Comparison of ENCODE assay signal across 1 cellular context in the genomic region with DNA sequence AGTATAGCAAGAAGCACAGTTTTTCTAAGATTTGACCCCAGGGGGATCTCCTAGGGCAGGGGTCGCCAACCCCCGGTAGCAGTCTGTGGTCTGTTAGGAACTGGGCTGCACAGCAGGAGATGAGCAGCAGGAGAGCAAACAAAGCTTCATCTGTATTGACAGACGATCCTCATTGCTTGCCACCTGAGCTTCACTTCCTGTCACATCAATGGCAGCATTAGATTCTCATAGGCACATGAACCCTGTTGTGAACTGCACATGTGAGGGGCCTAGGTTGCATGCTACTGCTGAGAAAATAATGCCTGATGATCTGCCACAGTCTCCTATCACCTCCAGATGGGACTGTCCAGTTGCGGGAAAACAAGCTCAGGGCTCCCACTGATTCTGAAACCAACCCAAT.
A peak's percentile ranks its signal among the peaks of the same experiment; 100 is the strongest.
TF ChIP-seq lines count a peak whose summit lies in the region.

No MANE protein-coding gene starts in this region.

TF ChIP-seq in HepG2, 621 proteins besides CTCF, POLR2A, EP300 and RAD21 (continued from another document and continues in another):
- no peak for TF ChIP-seq KIAA2018 (CRISPR knock-in tag; IDR thresholded peaks at IDR 0.05; ENCODE audit: borderline replicate concordance)
- TF ChIP-seq, protein P1, sequence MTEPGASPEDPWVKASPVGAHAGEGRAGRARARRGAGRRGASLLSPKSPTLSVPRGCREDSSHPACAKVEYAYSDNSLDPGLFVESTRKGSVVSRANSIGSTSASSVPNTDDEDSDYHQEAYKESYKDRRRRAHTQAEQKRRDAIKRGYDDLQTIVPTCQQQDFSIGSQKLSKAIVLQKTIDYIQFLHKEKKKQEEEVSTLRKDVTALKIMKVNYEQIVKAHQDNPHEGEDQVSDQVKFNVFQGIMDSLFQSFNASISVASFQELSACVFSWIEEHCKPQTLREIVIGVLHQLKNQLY (CRISPR knock-in tag; IDR thresholded peaks at IDR 0.05), result peak; percentile 65; the same call in 1 of the 2 replicates
- TF ChIP-seq ZSCAN20 (CRISPR knock-in tag; IDR thresholded peaks at IDR 0.05; ENCODE audit: borderline replicate concordance), result no peak
- no peak for TF ChIP-seq GPN1 (CRISPR knock-in tag; IDR thresholded peaks at IDR 0.05; ENCODE audit: borderline replicate concordance)
- no peak for TF ChIP-seq HMGA1 (CRISPR knock-in tag; conservative IDR thresholded peaks at IDR 0.05)
- no peak for TF ChIP-seq MLXIP (CRISPR knock-in tag; IDR thresholded peaks at IDR 0.05; ENCODE audit: borderline replicate concordance)
- TF ChIP-seq FOSL1 (CRISPR knock-in tag; IDR thresholded peaks at IDR 0.05; ENCODE audit: borderline replicate concordance), result no peak
- no peak for TF ChIP-seq SKI (IDR thresholded peaks at IDR 0.05; ENCODE audit: partially characterized antibody)
- TF ChIP-seq ZNF44 (CRISPR knock-in tag; IDR thresholded peaks at IDR 0.05), result no peak
- 0 out of 2 replicates have a peak, but pooled peaks have one; percentile 27 for TF ChIP-seq ZFP36L1 (CRISPR knock-in tag; IDR thresholded peaks at IDR 0.05)
- no peak for TF ChIP-seq RFX3 (CRISPR knock-in tag; IDR thresholded peaks at IDR 0.05)
- TF ChIP-seq, protein P2, sequence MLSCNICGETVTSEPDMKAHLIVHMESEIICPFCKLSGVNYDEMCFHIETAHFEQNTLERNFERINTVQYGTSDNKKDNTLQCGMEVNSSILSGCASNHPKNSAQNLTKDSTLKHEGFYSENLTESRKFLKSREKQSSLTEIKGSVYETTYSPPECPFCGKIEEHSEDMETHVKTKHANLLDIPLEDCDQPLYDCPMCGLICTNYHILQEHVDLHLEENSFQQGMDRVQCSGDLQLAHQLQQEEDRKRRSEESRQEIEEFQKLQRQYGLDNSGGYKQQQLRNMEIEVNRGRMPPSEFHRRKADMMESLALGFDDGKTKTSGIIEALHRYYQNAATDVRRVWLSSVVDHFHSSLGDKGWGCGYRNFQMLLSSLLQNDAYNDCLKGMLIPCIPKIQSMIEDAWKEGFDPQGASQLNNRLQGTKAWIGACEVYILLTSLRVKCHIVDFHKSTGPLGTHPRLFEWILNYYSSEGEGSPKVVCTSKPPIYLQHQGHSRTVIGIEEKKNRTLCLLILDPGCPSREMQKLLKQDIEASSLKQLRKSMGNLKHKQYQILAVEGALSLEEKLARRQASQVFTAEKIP (CRISPR knock-in tag; IDR thresholded peaks at IDR 0.05; ENCODE audit: borderline replicate concordance), result no peak
- TF ChIP-seq DNMT1 (CRISPR knock-in tag; IDR thresholded peaks at IDR 0.05), result no peak
- no peak for TF ChIP-seq RFX5 (IDR thresholded peaks at IDR 0.05; ENCODE audit: low read depth, low read length)
- TF ChIP-seq ZNF225 (CRISPR knock-in tag; IDR thresholded peaks at IDR 0.05), result no peak
- peak; percentile 92 for TF ChIP-seq ZBTB7A (CRISPR knock-in tag; IDR thresholded peaks at IDR 0.05)
- TF ChIP-seq, protein P3, sequence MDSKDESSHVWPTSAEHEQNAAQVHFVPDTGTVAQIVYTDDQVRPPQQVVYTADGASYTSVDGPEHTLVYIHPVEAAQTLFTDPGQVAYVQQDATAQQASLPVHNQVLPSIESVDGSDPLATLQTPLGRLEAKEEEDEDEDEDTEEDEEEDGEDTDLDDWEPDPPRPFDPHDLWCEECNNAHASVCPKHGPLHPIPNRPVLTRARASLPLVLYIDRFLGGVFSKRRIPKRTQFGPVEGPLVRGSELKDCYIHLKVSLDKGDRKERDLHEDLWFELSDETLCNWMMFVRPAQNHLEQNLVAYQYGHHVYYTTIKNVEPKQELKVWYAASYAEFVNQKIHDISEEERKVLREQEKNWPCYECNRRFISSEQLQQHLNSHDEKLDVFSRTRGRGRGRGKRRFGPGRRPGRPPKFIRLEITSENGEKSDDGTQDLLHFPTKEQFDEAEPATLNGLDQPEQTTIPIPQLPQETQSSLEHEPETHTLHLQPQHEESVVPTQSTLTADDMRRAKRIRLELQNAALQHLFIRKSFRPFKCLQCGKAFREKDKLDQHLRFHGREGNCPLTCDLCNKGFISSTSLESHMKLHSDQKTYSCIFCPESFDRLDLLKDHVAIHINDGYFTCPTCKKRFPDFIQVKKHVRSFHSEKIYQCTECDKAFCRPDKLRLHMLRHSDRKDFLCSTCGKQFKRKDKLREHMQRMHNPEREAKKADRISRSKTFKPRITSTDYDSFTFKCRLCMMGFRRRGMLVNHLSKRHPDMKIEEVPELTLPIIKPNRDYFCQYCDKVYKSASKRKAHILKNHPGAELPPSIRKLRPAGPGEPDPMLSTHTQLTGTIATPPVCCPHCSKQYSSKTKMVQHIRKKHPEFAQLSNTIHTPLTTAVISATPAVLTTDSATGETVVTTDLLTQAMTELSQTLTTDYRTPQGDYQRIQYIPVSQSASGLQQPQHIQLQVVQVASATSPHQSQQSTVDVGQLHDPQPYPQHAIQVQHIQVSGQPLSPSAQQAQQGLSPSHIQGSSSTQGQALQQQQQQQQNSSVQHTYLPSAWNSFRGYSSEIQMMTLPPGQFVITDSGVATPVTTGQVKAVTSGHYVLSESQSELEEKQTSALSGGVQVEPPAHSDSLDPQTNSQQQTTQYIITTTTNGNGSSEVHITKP (CRISPR knock-in tag; IDR thresholded peaks at IDR 0.05; ENCODE audit: low read depth), result 0 out of 2 replicates have a peak, but pooled peaks have one; percentile 47
- TF ChIP-seq ATF1 (CRISPR knock-in tag; IDR thresholded peaks at IDR 0.05), result 0 out of 2 replicates have a peak, but pooled peaks have one; percentile 32
- no peak for TF ChIP-seq TP53 (CRISPR knock-in tag; conservative IDR thresholded peaks at IDR 0.05)
- TF ChIP-seq, protein P4, sequence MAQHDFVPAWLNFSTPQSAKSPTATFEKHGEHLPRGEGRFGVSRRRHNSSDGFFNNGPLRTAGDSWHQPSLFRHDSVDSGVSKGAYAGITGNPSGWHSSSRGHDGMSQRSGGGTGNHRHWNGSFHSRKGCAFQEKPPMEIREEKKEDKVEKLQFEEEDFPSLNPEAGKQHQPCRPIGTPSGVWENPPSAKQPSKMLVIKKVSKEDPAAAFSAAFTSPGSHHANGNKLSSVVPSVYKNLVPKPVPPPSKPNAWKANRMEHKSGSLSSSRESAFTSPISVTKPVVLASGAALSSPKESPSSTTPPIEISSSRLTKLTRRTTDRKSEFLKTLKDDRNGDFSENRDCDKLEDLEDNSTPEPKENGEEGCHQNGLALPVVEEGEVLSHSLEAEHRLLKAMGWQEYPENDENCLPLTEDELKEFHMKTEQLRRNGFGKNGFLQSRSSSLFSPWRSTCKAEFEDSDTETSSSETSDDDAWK (CRISPR knock-in tag; IDR thresholded peaks at IDR 0.05), result no peak
- no peak for TF ChIP-seq ZNF20 (CRISPR knock-in tag; IDR thresholded peaks at IDR 0.05)
- no peak for TF ChIP-seq ZNF740 (CRISPR knock-in tag; IDR thresholded peaks at IDR 0.05)
- TF ChIP-seq CENPT (CRISPR knock-in tag; IDR thresholded peaks at IDR 0.05; ENCODE audit: low read depth), result no peak
- 0 out of 2 replicates have a peak, but pooled peaks have one; percentile 55 for TF ChIP-seq SIX4 (CRISPR knock-in tag; IDR thresholded peaks at IDR 0.05)
- TF ChIP-seq LCORL (IDR thresholded peaks at IDR 0.05), result no peak
- peak; percentile 58; the same call in 1 of the 2 replicates for TF ChIP-seq LCORL (CRISPR knock-in tag; IDR thresholded peaks at IDR 0.05)
- TF ChIP-seq SSRP1 (CRISPR knock-in tag; IDR thresholded peaks at IDR 0.05), result no peak
- peak; percentile 25; the same call in 1 of the 2 replicates for TF ChIP-seq ZNF281 (CRISPR knock-in tag; IDR thresholded peaks at IDR 0.05; ENCODE audit: borderline replicate concordance)
